Comparison of ENCODE assay signal across 8 cellular contexts in genomic region chr15:25710184-25710583, GRCh38.
DNase-seq lines count a peak whose midpoint lies in the region; TF ChIP-seq lines count a peak whose summit lies in the region.

No MANE protein-coding gene starts in this region.

- H2AFZ ChIP-seq in fibroblast of lung (ENCODE audit: low read length): no peak overlapping the region

- no peak overlapping the region for H3K4me2 ChIP-seq in fibroblast of lung (ENCODE audit: extremely low read depth, insufficient read depth, low read length)

- TF ChIP-seq CTCF in fibroblast of lung (conservative IDR thresholded peaks at IDR 0.05 in 1 of 2, IDR thresholded peaks at IDR 0.05 in 1 of 2; ENCODE audit: low read depth in 1 of 2, low read length in 2 of 2) (peak; percentile 47 to 61), lower leg skin (IDR thresholded peaks at IDR 0.05) (no peak)

- H3K27me3 Mint-ChIP-seq in activated CD4-positive, alpha-beta memory T cell treated with anti-CD3 and anti-CD28 coated beads for 36 hours: no peaks in the 10 kb centered on the region

- DNase-seq in D341Med (ENCODE audit: low spot score): peak; percentile 81
- peak; percentile 33 for DNase-seq in HuH-7 (ENCODE audit: low spot score)
- peak; percentile 61 for DNase-seq in activated CD4-positive, alpha-beta memory T cell treated with anti-CD3 and anti-CD28 coated beads for 36 hours
- DNase-seq in fibroblast of lung (ENCODE audit: low read depth in 2 of 2): no peak
- DNase-seq in renal cortical epithelial cell (ENCODE audit: low read depth): peak; percentile 3
- no peak for DNase-seq in lower leg skin (ENCODE audit: low spot score in 2 of 2)
- no peak for DNase-seq in A172 (ENCODE audit: low spot score)
- no peak for DNase-seq in effector CD8-positive, alpha-beta T cell (lab: John Stamatoyannopoulos, UW)

- H3K4me3 ChIP-seq in fibroblast of lung (replicated peaks in 1 of 4; ENCODE audit: control extremely low read depth in 1 of 4, insufficient read depth in 1 of 4, low read depth in 3 of 4, low read length in 4 of 4): no peak overlapping the region
- no peak overlapping the region for H3K4me3 ChIP-seq in lower leg skin (ENCODE audit: low read depth, poor library complexity, severe bottlenecking)

- no peaks in the 10 kb centered on the region for H3K9me3 Mint-ChIP-seq in activated CD4-positive, alpha-beta memory T cell treated with anti-CD3 and anti-CD28 coated beads for 36 hours

- no peak for TF ChIP-seq POLR2A in lower leg skin (IDR thresholded peaks at IDR 0.05)

- WGBS in lower leg skin, 2 donors: 48 to 52% methylated on average over 10 of the region's 10 CpGs

- peaks cover 7% of the 10 kb centered on the region for H3K36me3 Mint-ChIP-seq in activated CD4-positive, alpha-beta memory T cell treated with anti-CD3 and anti-CD28 coated beads for 36 hours

- H3K4me3 Mint-ChIP-seq in activated CD4-positive, alpha-beta memory T cell treated with anti-CD3 and anti-CD28 coated beads for 36 hours: no peak overlapping the region

- no peak overlapping the region for H3K9ac ChIP-seq in fibroblast of lung (ENCODE audit: insufficient read depth, low read length)

- no peaks in the 10 kb centered on the region for H3K4me1 Mint-ChIP-seq in activated CD4-positive, alpha-beta memory T cell treated with anti-CD3 and anti-CD28 coated beads for 36 hours (ENCODE audit: low read depth)

- H3K27ac ChIP-seq in fibroblast of lung (ENCODE audit: insufficient read depth, low read length): no peak overlapping the region

- POLR2A ChIA-PET in activated CD4-positive, alpha-beta memory T cell treated with anti-CD3 and anti-CD28 coated beads for 36 hours (lab: Charles Lee): no interaction called here

- H3K36me3 ChIP-seq in fibroblast of lung (ENCODE audit: control insufficient read depth, insufficient read depth, low read length): peaks cover 1% of the 10 kb centered on the region

- intact Hi-C loops in activated CD4-positive, alpha-beta memory T cell treated with anti-CD3 and anti-CD28 coated beads for 36 hours (cut with micrococcal nuclease): no loop called here
- intact Hi-C loops in lower leg skin (cut with DNase I; ENCODE audit: low total_unique reads): no loop called here

- H3K27me3 ChIP-seq in fibroblast of lung (ENCODE audit: control insufficient read depth, insufficient read depth, low read length): no peaks in the 10 kb centered on the region

- no peaks in the 10 kb centered on the region for H3K4me1 ChIP-seq in fibroblast of lung (ENCODE audit: control insufficient read depth, extremely low read depth, insufficient read depth, low read length)

- H3K9me3 ChIP-seq in fibroblast of lung (ENCODE audit: control insufficient read depth, insufficient read depth, low read depth, low read length): no peaks in the 10 kb centered on the region

- H4K20me1 ChIP-seq in fibroblast of lung (ENCODE audit: control insufficient read depth, extremely low read depth, insufficient read depth, low read length): no peaks in the 10 kb centered on the region

- CTCF ChIA-PET in activated CD4-positive, alpha-beta memory T cell treated with anti-CD3 and anti-CD28 coated beads for 36 hours (lab: Charles Lee): interaction anchor here (0.6 to 2.3 kb wide), 14 partner anchors 9 to 224 kb away, joined by 3 to 18 read pairs (median 4); no protein-coding TSS in a partner anchor

- no peak overlapping the region for H3K27ac Mint-ChIP-seq in activated CD4-positive, alpha-beta memory T cell treated with anti-CD3 and anti-CD28 coated beads for 36 hours

- no peaks in the 10 kb centered on the region for H3K79me2 ChIP-seq in fibroblast of lung (ENCODE audit: control insufficient read depth, insufficient read depth, low read length)

Comparison
In these comparisons a context has a peak if more than half of its experiments do, and no peak if none do; other contexts are left out.
1. DNase-seq: peak in D341Med (single experiment), HuH-7 (single experiment), activated CD4-positive, alpha-beta memory T cell treated with anti-CD3 and anti-CD28 coated beads for 36 hours (single experiment) and renal cortical epithelial cell (single experiment); none in fibroblast of lung (0 of 2), lower leg skin (0 of 2), A172 (single experiment) and effector CD8-positive, alpha-beta T cell (single experiment).
2. CTCF ChIP-seq: peak in fibroblast of lung (2 of 2); none in lower leg skin (0 of 3).